21 cellular contexts compared by ENCODE assay signal in the genomic region with DNA sequence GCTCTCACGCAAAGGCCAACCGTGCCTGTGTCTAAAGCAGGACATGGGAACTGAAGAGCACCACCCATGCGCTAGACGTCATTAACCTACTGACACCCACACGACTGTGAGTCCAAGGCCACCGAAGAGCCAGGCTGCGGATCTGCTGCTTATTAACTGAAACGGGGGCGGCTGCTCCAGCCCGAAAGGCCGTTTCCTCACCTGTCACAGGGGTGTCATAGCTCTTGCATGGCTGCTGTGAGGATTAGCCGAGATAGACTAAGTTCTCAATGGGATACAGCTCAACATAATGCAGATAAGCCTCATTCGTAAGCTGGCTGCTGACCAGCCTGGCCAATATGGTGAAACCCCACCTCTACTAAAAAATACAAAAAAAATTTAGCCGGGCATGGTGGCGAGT. TPM values are rescaled to one million over a fixed set of nuclear protein-coding genes. Genes with fewer than 3 reads are reported as not detected.
A peak's percentile ranks its signal among the peaks of the same experiment; 100 is the strongest.
DNase-seq lines count a peak whose midpoint lies in the region; ATAC-seq, FAIRE-seq and TF ChIP-seq lines count a peak whose summit lies in the region.
"Had no signal": no experiment of that assay in that cellular context is flagged by ENCODE, and none has a peak within 500 bp of the region (broad histone marks: within the 10 kb centered on the region; RNA-seq: fewer than 3 reads in every experiment).

No MANE protein-coding gene starts in this region.

- peak; percentile 29 for ATAC-seq in HepG2
- ATAC-seq in right lobe of liver = no peak
- no peak for ATAC-seq in left colon

- CTCF ChIA-PET in HepG2 (lab: Yijun Ruan, JAX; ENCODE audit: low intra/inter-chr PET ratio, low total read pairs) = no interaction called here

- intact Hi-C loops in HepG2 (cut with micrococcal nuclease; ENCODE audit: unreplicated experiment) = no loop called here
- intact Hi-C loops in right lobe of liver (cut with DNase I) = no loop called here
- intact Hi-C loops in colonic mucosa (cut with DNase I) = no loop called here
- intact Hi-C loops in left colon (cut with DNase I, micrococcal nuclease) = no loop called here

- H3K36me3 ChIP-seq in HepG2 (replicated peaks in 1 of 2; ENCODE audit: control insufficient read depth in 1 of 2, insufficient read depth in 2 of 2, low read length in 2 of 2) (no peaks in the 10 kb centered on the region), right lobe of liver (no peaks in the 10 kb centered on the region), colonic mucosa (no peaks in the 10 kb centered on the region), mucosa of rectum (ENCODE audit: control insufficient read depth in 2 of 2, insufficient read depth in 2 of 2, low read length in 2 of 2) (peaks cover 0 to 2% of the 10 kb centered on the region in 2 donors)
- H3K36me3 ChIP-seq: HAP-1 had no signal

- H3K9ac ChIP-seq in HepG2 (ENCODE audit: insufficient read depth, low read depth, low read length) = no peak overlapping the region
- peak overlapping the region in 1 of 2 donors; percentile 13 for H3K9ac ChIP-seq in colonic mucosa (ENCODE audit: low read depth in 2 of 2, low read length in 2 of 2)
- H3K9ac ChIP-seq in mucosa of rectum (ENCODE audit: low read depth in 1 of 2, low read length in 2 of 2) = no peak overlapping the region

- peaks cover 44% of the 10 kb centered on the region for H3K4me1 ChIP-seq in HepG2 (ENCODE audit: insufficient read depth, low read length)
- H3K4me1 ChIP-seq in right lobe of liver = no peaks in the 10 kb centered on the region
- H3K4me1 ChIP-seq in colonic mucosa = peaks cover 5% of the 10 kb centered on the region
- H3K4me1 ChIP-seq in mucosa of rectum (ENCODE audit: control insufficient read depth in 2 of 2, insufficient read depth in 2 of 2, low read length in 2 of 2) = peaks cover 15 to 36% of the 10 kb centered on the region in 2 donors
- H3K4me1 ChIP-seq: HAP-1 had no signal

- no peaks in the 10 kb centered on the region for H4K20me1 ChIP-seq in HepG2 (ENCODE audit: insufficient read depth, low read length)

- no peak for TF ChIP-seq RAD21 in HepG2 (CRISPR knock-in tag; IDR thresholded peaks at IDR 0.05)

- H3K4me2 ChIP-seq in HepG2 (ENCODE audit: low read depth, low read length) = 0 out of 2 replicates have a peak overlapping the region, but pooled peaks have one; percentile 8

- H3K9me3 ChIP-seq in HepG2 (ENCODE audit: low read length) (no peaks in the 10 kb centered on the region), right lobe of liver (no peaks in the 10 kb centered on the region), colonic mucosa (no peaks in the 10 kb centered on the region), mucosa of rectum (ENCODE audit: control insufficient read depth in 2 of 2, low read length in 2 of 2) (no peaks in the 10 kb centered on the region)
- H3K9me3 ChIP-seq: HAP-1 had no signal

- POLR2A ChIA-PET in HepG2 (lab: Yijun Ruan, JAX) = interaction anchor here (0.6 kb wide), 1 partner anchor 8 kb away, joined by 3 read pairs; no protein-coding TSS in a partner anchor

- H3K27ac ChIP-seq in HepG2 (ENCODE audit: extremely low read length, insufficient read depth, low read length) (no peak overlapping the region), right lobe of liver (no peak overlapping the region), colonic mucosa (peak overlapping the region; percentile 84), mucosa of rectum (ENCODE audit: low read depth in 2 of 2, low read length in 2 of 2) (peak overlapping the region; percentile 75 to 85)
- H3K27ac ChIP-seq: C4-2B had no signal

- H3K4me3 ChIP-seq in HepG2 (replicated peaks in 1 of 3; ENCODE audit: insufficient read depth in 1 of 3, low read depth in 2 of 3, low read length in 3 of 3) (no peak overlapping the region), right lobe of liver (no peak overlapping the region), colonic mucosa (no peak overlapping the region), mucosa of rectum (ENCODE audit: low read length in 2 of 2) (no peak overlapping the region)
- H3K4me3 ChIP-seq: HAP-1 had no signal

- no peak overlapping the region for H2AFZ ChIP-seq in HepG2 (ENCODE audit: low read length)

- no peak for FAIRE-seq in HepG2 (lab: Jason Lieb, UNC)
- FAIRE-seq: D721Med, G401.6, GM12891, HTR-8/SVneo had no signal

- WGBS in HepG2 (ENCODE audit: low lambda C conversion rate) = 58% methylated on average over 15 of the region's 15 CpGs
- WGBS in right lobe of liver (ENCODE audit: insufficient coverage, low coverage, low lambda C conversion rate, missing lambda C conversion rate) = 70% methylated on average over 5 of the region's 15 CpGs

- TF ChIP-seq EP300 in HepG2 (IDR thresholded peaks at IDR 0.05; ENCODE audit: low read depth in 2 of 2, low read length in 2 of 2) (no peak), HepG2 (CRISPR knock-in tag; IDR thresholded peaks at IDR 0.05; ENCODE audit: borderline replicate concordance) (no peak)

- TF ChIP-seq CTCF in HepG2 (CRISPR knock-in tag; IDR thresholded peaks at IDR 0.05) = no peak
- no peak for TF ChIP-seq CTCF in right lobe of liver (IDR thresholded peaks at IDR 0.05)
- TF ChIP-seq CTCF in colonic mucosa (IDR thresholded peaks at IDR 0.05) = no peak

- in situ Hi-C loops in HepG2 (cut with HindIII; ENCODE audit: extremely low pct_ligation_motif_present, low pct_unique_long_range_greater_than_20kb) = no loop called here

- no peaks in the 10 kb centered on the region for H3K79me2 ChIP-seq in HepG2 (ENCODE audit: insufficient read depth, low read length)

- no TSS peak for BruUV-seq in HepG2 (replicated peaks; lab: Mats Ljungman, UMichigan)

- TF ChIP-seq POLR2A in HepG2 (IDR thresholded peaks at IDR 0.05; ENCODE audit: insufficient read depth in 1 of 2, low read depth in 2 of 2, low read length in 2 of 2) = no peak
- TF ChIP-seq POLR2A in right lobe of liver (IDR thresholded peaks at IDR 0.05) = no peak

- peaks cover 0 to 16% of the 10 kb centered on the region in 2 experiments; a peak in 2 of 5 replicates for H3K27me3 ChIP-seq in HepG2 (ENCODE audit: control insufficient read depth in 1 of 2, insufficient read depth in 2 of 2, low read length in 2 of 2)
- no peaks in the 10 kb centered on the region for H3K27me3 ChIP-seq in right lobe of liver
- no peaks in the 10 kb centered on the region for H3K27me3 ChIP-seq in colonic mucosa
- no peaks in the 10 kb centered on the region for H3K27me3 ChIP-seq in mucosa of rectum (ENCODE audit: control insufficient read depth in 2 of 2, insufficient read depth in 2 of 2, low read length in 2 of 2)

- DNase-seq in HepG2 (ENCODE audit: low spot score) (peak; percentile 37), right lobe of liver (no peak), colonic mucosa (no peak), left colon (no peak), SW 1271 (lab: John Stamatoyannopoulos, UW) (no peak)
- no peak for DNase-seq in activated CD4-positive, alpha-beta T cell treated with anti-CD3 and anti-CD28 coated beads for 4 hours
- DNase-seq: ACHN; CD4-positive, alpha-beta memory T cell; DMS153; DMS79 treated with DMSO at 0.1 percent for 48 hours; EL; GOT3; HFFc6 had no signal

TF ChIP-seq in HepG2, 621 proteins besides CTCF, POLR2A, EP300 and RAD21 (continues in another document):
- TF ChIP-seq MTA3 (CRISPR knock-in tag; IDR thresholded peaks at IDR 0.05) (no peak), HOXA3 (CRISPR knock-in tag; IDR thresholded peaks at IDR 0.05) (0 out of 2 replicates have a peak, but pooled peaks have one; percentile 20), ZNF672 (CRISPR knock-in tag; IDR thresholded peaks at IDR 0.05) (0 out of 2 replicates have a peak, but pooled peaks have one; percentile 53), CENPT (CRISPR knock-in tag; IDR thresholded peaks at IDR 0.05; ENCODE audit: low read depth) (peak; percentile 35; the same call in 1 of the 2 replicates)
- TF ChIP-seq, protein P1, sequence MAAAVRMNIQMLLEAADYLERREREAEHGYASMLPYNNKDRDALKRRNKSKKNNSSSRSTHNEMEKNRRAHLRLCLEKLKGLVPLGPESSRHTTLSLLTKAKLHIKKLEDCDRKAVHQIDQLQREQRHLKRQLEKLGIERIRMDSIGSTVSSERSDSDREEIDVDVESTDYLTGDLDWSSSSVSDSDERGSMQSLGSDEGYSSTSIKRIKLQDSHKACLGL (CRISPR knock-in tag; IDR thresholded peaks at IDR 0.05) = 0 out of 2 replicates have a peak, but pooled peaks have one; percentile 21

RNA-seq across cellular contexts. Expression of a gene that starts 26.7 kb away (rescaled TPM):
- total RNA-seq in HepG2 (2016; rRNA removed; fragmentation: Illumina TruSeq; extraction: Trizol) (0.21 and 0.31 TPM in 2 replicates), right lobe of liver (under 1 TPM in 1 of 6 experiments, not detected in 5; 0.25 TPM), colonic mucosa (10 to 100 TPM; 13.5 to 22.8 TPM), left colon (10 to 100 TPM; 17.0 to 21.7 TPM)
- not detected in 2 replicates for total RNA-seq in HepG2 (2016; cell fraction: cytosol; rRNA removed; fragmentation: Illumina TruSeq; extraction: Trizol; ENCODE audit: low read depth)
- total RNA-seq in HepG2 (2016; cell fraction: insoluble cytoplasmic fraction; rRNA removed; fragmentation: Illumina TruSeq; extraction: Trizol) = 0.12 and 0.24 TPM in 2 replicates
- 0.19 and 0.28 TPM in 2 replicates for total RNA-seq in HepG2 (2016; cell fraction: membrane; rRNA removed; fragmentation: Illumina TruSeq; extraction: Trizol)
- 0.56 TPM in 1 of 2 replicates, not detected in the other for total RNA-seq in HepG2 (2016; cell fraction: nucleus; rRNA removed; fragmentation: Illumina TruSeq; extraction: Trizol)
- polyA plus RNA-seq in HepG2 (2011; rRNA removed) = 0.10 and 0.20 TPM in 2 replicates
- 0.07 and 0.13 TPM in 2 replicates for polyA plus RNA-seq in HepG2 (2011; cell fraction: cytosol; rRNA removed)
- polyA plus RNA-seq in HepG2 (2011; cell fraction: nucleus; rRNA removed) = not detected in 2 replicates
- 0.09 TPM in 1 of 2 replicates, not detected in the other for polyA plus RNA-seq in HepG2 (2012)
- polyA plus RNA-seq in HepG2 (2016; cell fraction: cytosol; fragmentation: Illumina TruSeq; extraction: Trizol; ENCODE audit: low read depth) = 0.27 and 0.28 TPM in 2 replicates
- polyA plus RNA-seq in HepG2 (2016; cell fraction: insoluble cytoplasmic fraction; fragmentation: Illumina TruSeq; extraction: Trizol; ENCODE audit: low read depth) = 0.20 and 0.25 TPM in 2 replicates
- 0.19 and 0.22 TPM in 2 replicates for polyA plus RNA-seq in HepG2 (2016; cell fraction: membrane; fragmentation: Illumina TruSeq; extraction: Trizol; ENCODE audit: low read depth)
- not detected in 2 replicates for polyA plus RNA-seq in HepG2 (2016; cell fraction: nucleus; fragmentation: Illumina TruSeq; extraction: Trizol; ENCODE audit: insufficient read depth, low read depth)
- polyA minus RNA-seq in HepG2 (2011; rRNA and poly(A)+ RNA removed; ENCODE audit: low replicate concordance) = 0.16 TPM in 1 of 2 replicates, not detected in the other
- polyA minus RNA-seq in HepG2 (2011; cell fraction: cytosol; rRNA and poly(A)+ RNA removed) = not detected in 2 replicates
- polyA minus RNA-seq in HepG2 (2011; cell fraction: nucleus; rRNA and poly(A)+ RNA removed) = not detected in 2 replicates
- total RNA-seq: A172; CD4-positive, alpha-beta memory T cell; HFFc6 had no signal
- polyA plus RNA-seq: CD4-positive, alpha-beta memory T cell had no signal

Comparison
In these comparisons a context has a peak if more than half of its experiments do, and no peak if none do; other contexts are left out.
1. H3K27ac ChIP-seq: peak in colonic mucosa (single experiment) and mucosa of rectum (2 of 2); none in HepG2 (single experiment) and right lobe of liver (0 of 3).
2. RNA of a gene that starts 26.7 kb away (total RNA-seq): 13.5 to 22.8 TPM in colonic mucosa and 17.0 to 21.7 TPM in left colon; 0.12 to 0.56 TPM in HepG2 and 0.25 TPM in right lobe of liver; every median in the first group is over 4 times any median in the second.